10 cellular contexts compared by ENCODE assay signal in genomic region chr17:13931111-13931526, GRCh38.
DNase-seq lines count a peak whose midpoint lies in the region; ATAC-seq and TF ChIP-seq lines count a peak whose summit lies in the region.
"Had no signal": no experiment of that assay in that cellular context is flagged by ENCODE, and none has a peak within 500 bp of the region (broad histone marks: within the 10 kb centered on the region; RNA-seq: fewer than 3 reads in every experiment).

No MANE protein-coding gene starts in this region.

- no peak overlapping the region for H3K4me2 ChIP-seq in fibroblast of lung (ENCODE audit: extremely low read depth, insufficient read depth, low read length)

- H2AFZ ChIP-seq in fibroblast of lung (ENCODE audit: low read length), result no peak overlapping the region

- DNase-seq in CMK (ENCODE audit: low read depth), result peak; percentile 5
- peak; percentile 87 for DNase-seq in NOMO-1 treated with dmso at 0.1 percent for 144 hours (lab: John Stamatoyannopoulos, UW; ENCODE audit: unreplicated experiment)
- DNase-seq in fibroblast of lung (ENCODE audit: low read depth in 2 of 2), result peak; percentile 62 to 68
- no peak for DNase-seq in naive thymus-derived CD4-positive, alpha-beta T cell
- DNase-seq in central memory CD4-positive, alpha-beta T cell, result no peak
- DNase-seq in D341Med (ENCODE audit: low spot score), result no peak
- DNase-seq: T1000 had no signal

- H3K4me3 Mint-ChIP-seq in naive thymus-derived CD4-positive, alpha-beta T cell, result no peak overlapping the region
- H3K4me3 Mint-ChIP-seq: brain had no signal

- CTCF ChIA-PET in naive thymus-derived CD4-positive, alpha-beta T cell (lab: Charles Lee), result no interaction called here

- H3K4me1 ChIP-seq in fibroblast of lung (ENCODE audit: control insufficient read depth, extremely low read depth, insufficient read depth, low read length), result no peaks in the 10 kb centered on the region
- H3K4me1 ChIP-seq in naive thymus-derived CD4-positive, alpha-beta T cell (ENCODE audit: control insufficient read depth in 2 of 2, insufficient read depth in 2 of 2, low read length in 2 of 2), result no peaks in the 10 kb centered on the region

- H3K27me3 Mint-ChIP-seq in naive thymus-derived CD4-positive, alpha-beta T cell, result no peaks in the 10 kb centered on the region
- H3K27me3 Mint-ChIP-seq: brain had no signal

- H3K9me3 Mint-ChIP-seq in naive thymus-derived CD4-positive, alpha-beta T cell, result peaks cover 0 to 14% (median 0%) of the 10 kb centered on the region in 11 donors

- no peak overlapping the region for H3K27ac ChIP-seq in fibroblast of lung (ENCODE audit: insufficient read depth, low read length)
- H3K27ac ChIP-seq in naive thymus-derived CD4-positive, alpha-beta T cell (ENCODE audit: low read depth, low read length), result no peak overlapping the region

- H3K27ac Mint-ChIP-seq in naive thymus-derived CD4-positive, alpha-beta T cell, result no peak overlapping the region

- no peak for TF ChIP-seq CTCF in fibroblast of lung (conservative IDR thresholded peaks at IDR 0.05 in 1 of 2, IDR thresholded peaks at IDR 0.05 in 1 of 2; ENCODE audit: low read depth in 1 of 2, low read length in 2 of 2)

- H3K9me3 ChIP-seq in fibroblast of lung (ENCODE audit: control insufficient read depth, insufficient read depth, low read depth, low read length), result no peaks in the 10 kb centered on the region
- H3K9me3 ChIP-seq in naive thymus-derived CD4-positive, alpha-beta T cell (ENCODE audit: control insufficient read depth in 2 of 3, low read length in 3 of 3), result no peaks in the 10 kb centered on the region

- H3K36me3 ChIP-seq in fibroblast of lung (ENCODE audit: control insufficient read depth, insufficient read depth, low read length), result no peaks in the 10 kb centered on the region
- H3K36me3 ChIP-seq in naive thymus-derived CD4-positive, alpha-beta T cell (ENCODE audit: control insufficient read depth in 2 of 3, insufficient read depth in 3 of 3, low read length in 3 of 3), result no peaks in the 10 kb centered on the region

- H3K9ac ChIP-seq in fibroblast of lung (ENCODE audit: insufficient read depth, low read length), result no peak overlapping the region

- no peaks in the 10 kb centered on the region for H4K20me1 ChIP-seq in fibroblast of lung (ENCODE audit: control insufficient read depth, extremely low read depth, insufficient read depth, low read length)

- intact Hi-C loops in naive thymus-derived CD4-positive, alpha-beta T cell (cut with micrococcal nuclease), result no loop called here

- H3K79me2 ChIP-seq in fibroblast of lung (ENCODE audit: control insufficient read depth, insufficient read depth, low read length), result no peaks in the 10 kb centered on the region

- POLR2A ChIA-PET in naive thymus-derived CD4-positive, alpha-beta T cell (lab: Charles Lee), result no interaction called here

- H3K4me1 Mint-ChIP-seq in naive thymus-derived CD4-positive, alpha-beta T cell, result peaks cover 0 to 3% (median 0%) of the 10 kb centered on the region in 7 donors

- no peaks in the 10 kb centered on the region for H3K27me3 ChIP-seq in fibroblast of lung (ENCODE audit: control insufficient read depth, insufficient read depth, low read length)
- no peaks in the 10 kb centered on the region for H3K27me3 ChIP-seq in naive thymus-derived CD4-positive, alpha-beta T cell (ENCODE audit: control insufficient read depth in 2 of 2, insufficient read depth in 2 of 2, low read length in 2 of 2)

- H3K4me3 ChIP-seq in fibroblast of lung (replicated peaks in 1 of 4; ENCODE audit: control extremely low read depth in 1 of 4, insufficient read depth in 1 of 4, low read depth in 3 of 4, low read length in 4 of 4), result no peak overlapping the region
- no peak overlapping the region for H3K4me3 ChIP-seq in naive thymus-derived CD4-positive, alpha-beta T cell (ENCODE audit: low read length)

- peaks cover 0 to 43% (median 22%) of the 10 kb centered on the region in 5 donors for H3K36me3 Mint-ChIP-seq in naive thymus-derived CD4-positive, alpha-beta T cell

- peak; percentile 84 for ATAC-seq in naive thymus-derived CD4-positive, alpha-beta T cell
- ATAC-seq in HG02642 (IDR thresholded peaks at IDR 0.05; ENCODE audit: poor library complexity, unreplicated experiment), result no peak
- no peak for ATAC-seq in HG03159 (IDR thresholded peaks at IDR 0.05; ENCODE audit: unreplicated experiment)

Comparison
In these comparisons a context has a peak if more than half of its experiments do, and no peak if none do; other contexts are left out.
1. DNase-seq: peak in CMK (single experiment), NOMO-1 treated with dmso at 0.1 percent for 144 hours (single experiment) and fibroblast of lung (2 of 2); none in naive thymus-derived CD4-positive, alpha-beta T cell (0 of 9), central memory CD4-positive, alpha-beta T cell (single experiment) and D341Med (single experiment).